1 cellular context compared by ENCODE assay signal in genomic region chr11:36235750-36236149, GRCh38.
TF ChIP-seq lines count a peak whose summit lies in the region.

No MANE protein-coding gene starts in this region.

TF ChIP-seq in K562, 482 proteins besides CTCF, POLR2A, EP300 and RAD21 (continued from another document):
- TF ChIP-seq, protein P1, sequence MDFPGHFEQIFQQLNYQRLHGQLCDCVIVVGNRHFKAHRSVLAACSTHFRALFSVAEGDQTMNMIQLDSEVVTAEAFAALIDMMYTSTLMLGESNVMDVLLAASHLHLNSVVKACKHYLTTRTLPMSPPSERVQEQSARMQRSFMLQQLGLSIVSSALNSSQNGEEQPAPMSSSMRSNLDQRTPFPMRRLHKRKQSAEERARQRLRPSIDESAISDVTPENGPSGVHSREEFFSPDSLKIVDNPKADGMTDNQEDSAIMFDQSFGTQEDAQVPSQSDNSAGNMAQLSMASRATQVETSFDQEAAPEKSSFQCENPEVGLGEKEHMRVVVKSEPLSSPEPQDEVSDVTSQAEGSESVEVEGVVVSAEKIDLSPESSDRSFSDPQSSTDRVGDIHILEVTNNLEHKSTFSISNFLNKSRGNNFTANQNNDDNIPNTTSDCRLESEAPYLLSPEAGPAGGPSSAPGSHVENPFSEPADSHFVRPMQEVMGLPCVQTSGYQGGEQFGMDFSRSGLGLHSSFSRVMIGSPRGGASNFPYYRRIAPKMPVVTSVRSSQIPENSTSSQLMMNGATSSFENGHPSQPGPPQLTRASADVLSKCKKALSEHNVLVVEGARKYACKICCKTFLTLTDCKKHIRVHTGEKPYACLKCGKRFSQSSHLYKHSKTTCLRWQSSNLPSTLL (IDR thresholded peaks at IDR 0.05): no peak
- TF ChIP-seq, protein P2, sequence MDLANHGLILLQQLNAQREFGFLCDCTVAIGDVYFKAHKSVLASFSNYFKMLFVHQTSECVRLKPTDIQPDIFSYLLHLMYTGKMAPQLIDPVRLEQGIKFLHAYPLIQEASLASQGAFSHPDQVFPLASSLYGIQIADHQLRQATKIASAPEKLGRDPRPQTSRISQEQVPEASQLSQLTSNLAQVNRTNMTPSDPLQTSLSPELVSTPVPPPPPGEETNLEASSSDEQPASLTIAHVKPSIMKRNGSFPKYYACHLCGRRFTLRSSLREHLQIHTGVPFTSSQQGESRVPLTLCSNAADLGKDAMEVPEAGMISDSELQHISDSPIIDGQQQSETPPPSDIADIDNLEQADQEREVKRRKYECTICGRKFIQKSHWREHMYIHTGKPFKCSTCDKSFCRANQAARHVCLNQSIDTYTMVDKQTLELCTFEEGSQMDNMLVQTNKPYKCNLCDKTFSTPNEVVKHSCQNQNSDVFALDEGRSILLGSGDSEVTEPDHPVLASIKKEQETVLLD (IDR thresholded peaks at IDR 0.05): no peak
- TF ChIP-seq, protein P3, sequence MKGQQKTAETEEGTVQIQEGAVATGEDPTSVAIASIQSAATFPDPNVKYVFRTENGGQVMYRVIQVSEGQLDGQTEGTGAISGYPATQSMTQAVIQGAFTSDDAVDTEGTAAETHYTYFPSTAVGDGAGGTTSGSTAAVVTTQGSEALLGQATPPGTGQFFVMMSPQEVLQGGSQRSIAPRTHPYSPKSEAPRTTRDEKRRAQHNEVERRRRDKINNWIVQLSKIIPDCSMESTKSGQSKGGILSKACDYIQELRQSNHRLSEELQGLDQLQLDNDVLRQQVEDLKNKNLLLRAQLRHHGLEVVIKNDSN (CRISPR knock-in tag; IDR thresholded peaks at IDR 0.05): no peak
- TF ChIP-seq JUND (IDR thresholded peaks at IDR 0.05; ENCODE audit: borderline replicate concordance, low read depth, low read length) (0 out of 2 replicates have a peak, but pooled peaks have one; percentile 6), JUND (tag; IDR thresholded peaks at IDR 0.05; ENCODE audit: borderline replicate concordance, low read depth, low read length) (no peak), CBX5 (IDR thresholded peaks at IDR 0.05; ENCODE audit: borderline replicate concordance, low read depth) (no peak), SMARCA5 (IDR thresholded peaks at IDR 0.05) (no peak), CHD7 (IDR thresholded peaks at IDR 0.05; ENCODE audit: low read depth, low read length) (no peak), ESRRA (IDR thresholded peaks at IDR 0.05; ENCODE audit: borderline replicate concordance, low read depth) (0 out of 2 replicates have a peak, but pooled peaks have one; percentile 26)
